ENCODE assay signal across 8 cellular contexts in the genomic region with DNA sequence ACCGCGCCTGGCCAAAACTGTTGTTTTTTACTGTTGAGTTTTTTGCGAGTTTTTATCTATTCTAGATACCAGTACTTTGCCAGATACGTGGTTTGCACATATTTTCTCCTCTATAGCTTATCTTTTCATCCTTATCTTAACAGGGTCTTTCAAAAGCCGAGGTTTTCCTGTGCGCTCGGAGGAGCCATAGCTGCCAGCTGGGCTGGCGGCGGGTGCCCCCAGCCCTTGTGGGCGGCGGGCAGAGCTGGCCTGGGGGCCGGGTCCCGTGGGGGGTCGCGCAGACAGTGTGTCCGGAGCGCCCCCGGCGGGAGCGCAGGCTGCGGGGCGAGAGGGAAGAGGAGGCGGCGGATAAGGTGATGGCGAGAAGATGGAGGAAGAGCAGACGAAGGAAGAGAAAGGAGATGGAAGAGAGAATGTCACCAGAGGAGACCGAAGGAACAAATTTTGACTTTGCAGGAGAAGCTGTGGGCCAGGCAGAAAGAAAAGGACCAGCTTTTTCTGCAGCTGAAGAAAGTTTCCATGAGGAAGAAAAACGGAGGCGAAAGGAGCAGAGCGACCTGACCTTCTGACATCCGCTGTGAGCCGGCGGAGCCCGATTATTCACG. TPM values are rescaled to one million over a fixed set of nuclear protein-coding genes. Genes with fewer than 3 reads are reported as not detected.
DNase-seq lines count a peak whose midpoint lies in the region; ATAC-seq, FAIRE-seq and TF ChIP-seq lines count a peak whose summit lies in the region.

No MANE protein-coding gene starts in this region.

- CTCF ChIA-PET in Calu3 (lab: Charles Lee): no interaction called here

- H3K9me3 Mint-ChIP-seq in Calu3 (ENCODE audit: low read depth, unreplicated experiment): no peaks in the 10 kb centered on the region
- no peaks in the 10 kb centered on the region for H3K9me3 Mint-ChIP-seq in natural killer cell

- peak overlapping the region; percentile 58 for H3K4me3 ChIP-seq in choroid plexus epithelial cell (ENCODE audit: low read depth, low read length)

- DNase-seq in Calu3 (no peak), choroid plexus epithelial cell (ENCODE audit: low read depth) (no peak), natural killer cell (no peak), HTR-8/SVneo (ENCODE audit: insufficient read length, low spot score) (no peak), NCI-H1417 (lab: John Stamatoyannopoulos, UW) (no peak), DMS153 (lab: John Stamatoyannopoulos, UW) (no peak)

- H3K27ac Mint-ChIP-seq in Calu3 (ENCODE audit: unreplicated experiment) (no peak overlapping the region), natural killer cell (peak overlapping the region; percentile 71 to 89)

- BruUV-seq in Calu3 (replicated peaks; lab: Mats Ljungman, UMichigan): no TSS peak

- ATAC-seq in GM19452 (IDR thresholded peaks at IDR 0.05; ENCODE audit: unreplicated experiment) (peak; percentile 27), HG03558 (IDR thresholded peaks at IDR 0.05; ENCODE audit: extremely low read depth, unreplicated experiment) (peak; percentile 8), natural killer cell (peak; percentile 27 to 43 (median 41))

- TF ChIP-seq CTCF in Calu3 (IDR thresholded peaks at IDR 0.05; ENCODE audit: unreplicated experiment) (no peak), choroid plexus epithelial cell (conservative IDR thresholded peaks at IDR 0.05; ENCODE audit: low read depth, low read length) (no peak), natural killer cell (IDR thresholded peaks at IDR 0.05) (no peak)

- H3K36me3 Mint-ChIP-seq in Calu3 (ENCODE audit: insufficient read depth, unreplicated experiment): no peaks in the 10 kb centered on the region
- H3K36me3 Mint-ChIP-seq in natural killer cell: no peaks in the 10 kb centered on the region

- intact Hi-C loops in Calu3 (cut with micrococcal nuclease; ENCODE audit: unreplicated experiment): no loop called here
- intact Hi-C loops in natural killer cell (cut with micrococcal nuclease): no loop called here

- H3K4me3 Mint-ChIP-seq in Calu3 (ENCODE audit: low read depth, unreplicated experiment): peak overlapping the region; percentile 59
- H3K4me3 Mint-ChIP-seq in natural killer cell: peak overlapping the region; percentile 94

- H3K4me1 Mint-ChIP-seq in Calu3 (ENCODE audit: low read depth, unreplicated experiment) (no peaks in the 10 kb centered on the region), natural killer cell (peaks cover 15 to 19% of the 10 kb centered on the region in 2 donors)

- H3K27me3 Mint-ChIP-seq in Calu3 (ENCODE audit: unreplicated experiment): no peaks in the 10 kb centered on the region
- no peaks in the 10 kb centered on the region for H3K27me3 Mint-ChIP-seq in natural killer cell (ENCODE audit: low read depth in 2 of 2)

- FAIRE-seq in HTR-8/SVneo (lab: Jason Lieb, UNC): no peak

RNA-seq across cellular contexts. Expression of gene EIF4A2, which starts 11.0 kb away (rescaled TPM):
- 593 and 650 TPM in 2 replicates for total RNA-seq in Calu3 (2022)
- total RNA-seq in natural killer cell: 100 to 1,000 TPM; 551 to 652 (median 621) TPM

RNA-seq across cellular contexts. Expression of gene RFC4, which starts 33.9 kb away (rescaled TPM):
- total RNA-seq in Calu3 (2022) (94.8 and 107 TPM in 2 replicates), natural killer cell (10 to 100 TPM; 16.8 to 21.6 (median 17.3) TPM)

RNA-seq across cellular contexts. Expression of gene KNG1, which starts 55.2 kb away (rescaled TPM):
- not detected in 2 replicates for total RNA-seq in Calu3 (2022)
- not detected for total RNA-seq in natural killer cell
